In the genomic region with DNA sequence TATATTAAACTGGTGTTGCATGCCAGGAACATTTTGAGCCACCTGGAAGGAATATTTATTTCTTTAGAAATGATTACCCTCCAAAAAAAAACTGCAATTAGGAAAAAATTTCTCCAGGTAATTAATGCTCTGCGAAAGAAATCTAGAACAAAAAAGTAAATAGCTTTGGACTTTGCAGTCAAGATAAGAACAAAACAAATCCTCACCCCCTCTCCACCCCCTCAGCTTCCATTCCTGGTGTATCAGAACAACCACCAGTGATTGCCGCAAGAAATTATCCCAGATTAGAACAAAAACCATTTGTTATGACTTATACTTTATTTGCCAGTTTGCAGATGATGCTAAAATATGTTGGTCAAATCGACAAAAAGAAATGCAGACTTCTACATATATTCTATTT, we compare ENCODE assay signal across 30 cellular contexts. TPM values are rescaled to one million over a fixed set of nuclear protein-coding genes. Genes with fewer than 3 reads are reported as not detected.
"Had no signal": no experiment of that assay in that cellular context is flagged by ENCODE, and none has a peak within 500 bp of the region (broad histone marks: within the 10 kb centered on the region; RNA-seq: fewer than 3 reads in every experiment).

No MANE protein-coding gene starts in this region.

- H3K4me2 ChIP-seq: smooth muscle cell had no signal

- H3K4me1 ChIP-seq: parathyroid adenoma, psoas muscle, spleen, suprapubic skin, testis, tibial artery, transverse colon, upper lobe of right lung, uterus had no signal

- ATAC-seq: naive thymus-derived CD8-positive, alpha-beta T cell; natural killer cell treated with Interleukin-12 subunit alpha and Interleukin-12 subunit beta and Interleukin-15 and Interleukin-18, amount 100 ng/mL, for 72 hours; psoas muscle; right cardiac atrium; sciatic nerve; stimulated activated memory B cell treated with anti-CD40 and anti-IgM and Interleukin-4, amounts not matched to agents 10 μg/mL and 1 μg/mL and 100 μg/mL, for 72 hours; stimulated activated naive CD8-positive, alpha-beta T cell treated with anti-CD3 and anti-CD28 coated beads, Interleukin-15, amount 100 ng/mL, for 72 hours; stimulated activated naive CD8-positive, alpha-beta T cell treated with anti-CD3 and anti-CD28 coated beads, Interleukin-15, Interleukin-2, amounts not matched to agents 100 U/mL and 50 U/mL, for 24 hours; upper lobe of right lung had no signal

- DNase-seq: naive thymus-derived CD8-positive, alpha-beta T cell; nephron progenitor cell; nucleus accumbens; ovary; posterior cingulate gyrus; psoas muscle; right cardiac atrium; spleen; stimulated activated CD4-positive, alpha-beta T cell treated with anti-CD3 and anti-CD28 coated beads, Interleukin-12 subunit alpha, Interleukin-12 subunit beta, amount 100 ng/mL, for 4 hours; stimulated activated CD4-positive, alpha-beta T cell treated with anti-CD3 and anti-CD28 coated beads, Interleukin-1b, Interleukin-23, amount 100 ng/mL, for 48 hours; stimulated activated CD4-positive, alpha-beta T cell treated with anti-CD3 and anti-CD28 coated beads, Interleukin-4, amount 100 ng/mL, for 1 hour; stimulated activated CD4-positive, alpha-beta T cell treated with anti-CD3 and anti-CD28 coated beads, Interleukin-4, amount 100 ng/mL, for 4 hours; stimulated activated CD8-positive, alpha-beta memory T cell treated with anti-CD3 and anti-CD28 coated beads, Interleukin-4, amount 100 ng/mL, for 48 hours; stimulated activated naive CD4-positive, alpha-beta T cell; stimulated activated naive CD8-positive, alpha-beta T cell treated with anti-CD3 and anti-CD28 coated beads, Interleukin-15, amount 100 ng/mL, for 72 hours; stimulated activated naive CD8-positive, alpha-beta T cell treated with anti-CD3 and anti-CD28 coated beads, Interleukin-15, Interleukin-2, amounts not matched to agents 100 U/mL and 50 U/mL, for 24 hours; substantia nigra; testis; tibial artery; transverse colon; upper lobe of right lung; uterus had no signal

- H3K27ac ChIP-seq: neutrophil, ovary, parathyroid adenoma, psoas muscle, skin epidermis, spleen, suprapubic skin, testis, tibial artery, transverse colon, upper lobe of right lung, uterus had no signal

- H3K9me3 ChIP-seq: neutrophil, ovary, psoas muscle, spleen, suprapubic skin, testis, tibial artery, transverse colon, upper lobe of right lung, uterus had no signal

- H3K79me2 ChIP-seq: parathyroid adenoma had no signal

- H2AFZ ChIP-seq: parathyroid adenoma had no signal

- H3K9ac ChIP-seq: parathyroid adenoma had no signal

- H3K36me3 ChIP-seq: neutrophil, ovary, spleen, suprapubic skin, tibial artery, transverse colon, upper lobe of right lung, uterus had no signal

- H3K27me3 ChIP-seq: ovary, testis, upper lobe of right lung, uterus had no signal

- H3K4me3 ChIP-seq: ovary, psoas muscle, skin epidermis, smooth muscle cell, spleen, suprapubic skin, testis, tibial artery, transverse colon, upper lobe of right lung, uterus had no signal

RNA-seq across cellular contexts. Expression of gene TCF7L1, which starts 17.0 kb away (rescaled TPM):
- total RNA-seq: naive thymus-derived CD8-positive, alpha-beta T cell had no signal
